Comparison of ENCODE assay signal across 9 cellular contexts in genomic region chr18:10454800-10455550, GRCh38. TPM values are rescaled to one million over a fixed set of nuclear protein-coding genes. Genes with fewer than 3 reads are reported as not detected.
DNase-seq lines count a peak whose midpoint lies in the region; ATAC-seq and TF ChIP-seq lines count a peak whose summit lies in the region.
"Had no signal": no experiment of that assay in that cellular context is flagged by ENCODE, and none has a peak within 500 bp of the region (broad histone marks: within the 10 kb centered on the region; RNA-seq: fewer than 3 reads in every experiment).

No MANE protein-coding gene starts in this region.

- TF ChIP-seq CTCF in AG09309 (IDR thresholded peaks at IDR 0.05; ENCODE audit: control insufficient read depth, insufficient read depth, low read depth, low read length, missing control alignments) = no peak

- H3K9me3 ChIP-seq in MG63 (no peaks in the 10 kb centered on the region), endocrine pancreas (ENCODE audit: control insufficient read depth, low read length) (no peaks in the 10 kb centered on the region)

- peak overlapping the region; percentile 45 for H3K4me3 ChIP-seq in AG09309 (ENCODE audit: control insufficient read depth, low read depth, low read length)
- H3K4me3 ChIP-seq in MG63 = peak overlapping the region; percentile 64
- peak overlapping the region; percentile 55 for H3K4me3 ChIP-seq in endocrine pancreas (ENCODE audit: control insufficient read depth, insufficient read depth, low read length)

- H3K9ac ChIP-seq in endocrine pancreas (ENCODE audit: control insufficient read depth, insufficient read depth, low read length) = no peak overlapping the region

- ATAC-seq in naive B cell (ENCODE audit: low read depth in 2 of 2) = peak; percentile 44 to 46
- ATAC-seq in HG02973 (IDR thresholded peaks at IDR 0.05; ENCODE audit: unreplicated experiment) = no peak
- no peak for ATAC-seq in HG02938 (IDR thresholded peaks at IDR 0.05; ENCODE audit: unreplicated experiment)

- no peaks in the 10 kb centered on the region for H3K36me3 ChIP-seq in MG63
- H3K36me3 ChIP-seq in endocrine pancreas (ENCODE audit: control insufficient read depth, insufficient read depth, low read length) = no peaks in the 10 kb centered on the region

- no peaks in the 10 kb centered on the region for H3K36me3 Mint-ChIP-seq in naive B cell

- no peak for DNase-seq in AG09309 (ENCODE audit: low read depth)
- peak; percentile 33 for DNase-seq in MG63
- DNase-seq in naive B cell = no peak
- no peak for DNase-seq in Kasumi-1 (lab: John Stamatoyannopoulos, UW)
- DNase-seq in effector CD4-positive, alpha-beta T cell = no peak

- peaks cover 21 to 36% (median 28%) of the 10 kb centered on the region in 3 donors for H3K4me1 Mint-ChIP-seq in naive B cell

- H3K4me3 Mint-ChIP-seq in naive B cell = peak overlapping the region; percentile 68 to 93 (median 84)

- peak overlapping the region in 1 of 6 donors; percentile 72 for H3K27ac Mint-ChIP-seq in naive B cell

- peaks cover 0 to 2% (median 0%) of the 10 kb centered on the region in 7 donors for H3K9me3 Mint-ChIP-seq in naive B cell

- H3K27me3 ChIP-seq in MG63 (no peaks in the 10 kb centered on the region), endocrine pancreas (ENCODE audit: control insufficient read depth, insufficient read depth, low read length) (peaks cover 13% of the 10 kb centered on the region)

- H3K27me3 Mint-ChIP-seq in naive B cell = peaks cover 14 to 22% (median 20%) of the 10 kb centered on the region in 3 donors

- H3K4me1 ChIP-seq in endocrine pancreas (ENCODE audit: control insufficient read depth, insufficient read depth, low read length) = no peaks in the 10 kb centered on the region

RNA-seq across cellular contexts. Expression of gene APCDD1, which starts 0.5 kb away (rescaled TPM):
- 2.4 and 11.8 TPM in 2 replicates for total RNA-seq in MG63 (2014; rRNA removed; shearing (Covaris generic); ENCODE audit: low replicate concordance)
- polyA plus RNA-seq in naive B cell (ENCODE audit: low read depth in 6 of 6) = 1 to 10 TPM in 5 of 6 donors, under 1 TPM in 1; 0.44 to 6.3 (median 2.2) TPM
- total RNA-seq: dermis microvascular lymphatic vessel endothelial cell had no signal

Comparison
In these comparisons a context has a peak if more than half of its experiments do, and no peak if none do; other contexts are left out.
1. ATAC-seq: peak in naive B cell (2 of 2); none in HG02973 (single experiment) and HG02938 (single experiment).
2. Peak in every context shown above with its lines, with median percentiles within 50 percentile points of each other: H3K4me3 ChIP-seq.